In the genomic region with DNA sequence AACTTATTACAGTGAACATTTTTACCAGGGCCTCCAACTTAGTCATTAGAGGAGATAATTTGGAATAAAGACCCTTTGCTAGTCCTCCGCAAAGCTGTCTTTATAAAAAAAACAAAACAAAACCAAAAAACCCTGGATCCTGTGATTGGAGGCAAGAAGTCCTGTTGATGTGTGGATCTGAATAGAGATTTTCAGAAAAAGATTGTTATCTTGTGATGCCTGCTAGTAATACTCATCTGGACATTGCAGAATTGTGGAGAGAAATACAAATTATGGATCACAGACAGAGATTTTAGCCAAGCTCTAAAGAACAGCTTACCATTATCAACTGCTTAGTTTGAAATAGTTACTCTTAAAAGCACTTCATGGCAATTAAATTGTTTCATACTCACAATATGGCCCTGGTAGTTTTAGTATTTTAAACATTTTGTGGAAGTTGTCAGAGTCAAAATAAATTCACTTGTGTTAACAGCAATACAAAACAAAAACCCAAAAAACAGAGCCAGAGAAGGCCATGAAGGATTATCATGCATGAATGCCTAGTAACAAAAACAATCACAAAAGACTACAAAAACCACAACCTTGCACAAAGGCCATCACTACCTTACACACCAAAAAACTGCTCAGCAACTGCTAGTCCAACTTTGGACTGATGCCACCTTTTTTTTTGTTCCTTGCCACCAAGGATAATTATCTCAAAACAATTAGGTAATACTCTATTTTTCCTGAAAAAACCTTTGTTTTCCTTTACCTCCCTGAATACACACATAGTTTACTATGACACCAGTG, we compare ENCODE assay signal across 17 cellular contexts.
"Had no signal": no experiment of that assay in that cellular context is flagged by ENCODE, and none has a peak within 500 bp of the region (broad histone marks: within the 10 kb centered on the region; RNA-seq: fewer than 3 reads in every experiment).

No MANE protein-coding gene starts in this region.

- H3K36me3 ChIP-seq: breast epithelium, esophagus squamous epithelium, ovary, stomach, thoracic aorta had no signal

- DNase-seq: activated CD4-positive, alpha-beta T cell treated with anti-CD3 and anti-CD28 coated beads, Interleukin-2, amount 10 ng/mL, durations not matched to agents 7 days and 5 days; activated CD4-positive, CD25-positive, alpha-beta regulatory T cell; activated T-cell treated with anti-CD3 and anti-CD28 coated beads, Interleukin-2, amount 50 U/mL, for 1 hour; amniotic stem cell; endodermal cell; esophagus squamous epithelium; foreskin keratinocyte; nephron progenitor cell; ovary; retina; stimulated activated CD4-positive, alpha-beta T cell treated with anti-CD3 and anti-CD28 coated beads, Interleukin-4, amount 100 ng/mL, for 4 hours; stomach; T-helper 17 cell had no signal

- H3K27ac ChIP-seq: breast epithelium, esophagus squamous epithelium, foreskin keratinocyte, ovary, skin epidermis, stomach, thoracic aorta had no signal

- ATAC-seq: foreskin keratinocyte, T-helper 17 cell had no signal

- H3K4me1 ChIP-seq: breast epithelium, foreskin keratinocyte, stomach had no signal

- H3K9me3 Mint-ChIP-seq: activated naive CD4-positive, alpha-beta T cell treated with anti-CD3 and anti-CD28 coated beads, Interleukin-2, amount 50 U/mL, for 24 hours; nephron progenitor cell had no signal

- H3K4me1 Mint-ChIP-seq: activated CD4-positive, alpha-beta T cell treated with anti-CD3 and anti-CD28 coated beads, Interleukin-2, amount 10 ng/mL, durations not matched to agents 7 days and 5 days; activated naive CD4-positive, alpha-beta T cell treated with anti-CD3 and anti-CD28 coated beads, Interleukin-2, amount 50 U/mL, for 24 hours; T-helper 17 cell had no signal

- H3K27me3 Mint-ChIP-seq: activated CD4-positive, alpha-beta T cell treated with anti-CD3 and anti-CD28 coated beads, Interleukin-2, amount 10 ng/mL, durations not matched to agents 7 days and 5 days; activated naive CD4-positive, alpha-beta T cell treated with anti-CD3 and anti-CD28 coated beads, Interleukin-2, amount 50 U/mL, for 24 hours; T-helper 17 cell had no signal

- H3K27me3 ChIP-seq: breast epithelium, esophagus squamous epithelium, foreskin keratinocyte, ovary, stomach had no signal

- H3K9me3 ChIP-seq: breast epithelium, esophagus squamous epithelium, ovary, stomach, thoracic aorta had no signal

- H3K36me3 Mint-ChIP-seq: activated naive CD4-positive, alpha-beta T cell treated with anti-CD3 and anti-CD28 coated beads, Interleukin-2, amount 50 U/mL, for 24 hours had no signal

- H3K27ac Mint-ChIP-seq: activated CD4-positive, alpha-beta T cell treated with anti-CD3 and anti-CD28 coated beads, Interleukin-2, amount 10 ng/mL, durations not matched to agents 7 days and 5 days; activated naive CD4-positive, alpha-beta T cell treated with anti-CD3 and anti-CD28 coated beads, Interleukin-2, amount 50 U/mL, for 24 hours; endodermal cell; nephron progenitor cell; T-helper 17 cell had no signal

- H3K4me3 Mint-ChIP-seq: activated CD4-positive, alpha-beta T cell treated with anti-CD3 and anti-CD28 coated beads, Interleukin-2, amount 10 ng/mL, durations not matched to agents 7 days and 5 days; activated naive CD4-positive, alpha-beta T cell treated with anti-CD3 and anti-CD28 coated beads, Interleukin-2, amount 50 U/mL, for 24 hours; endodermal cell; nephron progenitor cell; T-helper 17 cell had no signal

- H3K4me3 ChIP-seq: breast epithelium, esophagus squamous epithelium, ovary, skin epidermis, stomach, thoracic aorta had no signal
